ENCODE assay signal across 18 cellular contexts in the genomic region with DNA sequence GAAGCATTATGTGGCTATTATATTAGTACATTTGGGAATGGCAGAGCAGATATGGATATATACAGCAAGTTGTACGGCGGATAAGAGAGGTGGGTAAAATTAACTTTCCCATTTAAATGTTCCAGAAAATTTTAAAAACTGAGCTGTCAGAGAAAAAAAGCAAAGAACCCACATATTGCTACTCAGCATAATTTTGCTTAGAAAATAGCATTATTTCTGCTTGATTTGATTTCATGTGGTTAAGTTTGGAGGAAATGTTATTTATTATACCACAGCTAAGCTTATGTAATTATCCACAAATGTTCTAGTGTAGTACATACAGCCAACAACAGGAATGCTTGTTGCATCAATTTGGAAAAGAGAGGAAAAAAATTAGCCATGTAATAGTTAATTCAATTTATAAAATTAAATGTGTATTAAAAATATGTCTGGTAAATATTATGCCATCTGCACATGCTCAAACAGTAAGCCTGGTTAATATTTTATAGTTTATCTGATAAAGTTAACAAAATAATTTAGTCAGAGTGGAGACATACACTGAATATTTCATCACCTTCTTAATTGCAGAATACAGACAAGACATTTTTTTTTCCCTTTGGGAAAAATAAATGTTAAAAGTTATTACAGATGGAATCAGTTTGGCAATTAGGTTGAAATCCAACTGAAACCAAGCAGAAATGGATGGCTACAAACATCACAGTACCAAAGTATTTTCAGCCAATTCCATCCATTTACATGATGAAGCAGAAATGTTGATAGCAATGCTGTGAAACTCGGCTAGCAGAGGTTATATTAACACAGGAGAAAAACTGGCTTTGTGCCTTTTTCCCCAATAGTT.
DNase-seq lines count a peak whose midpoint lies in the region; ATAC-seq, FAIRE-seq and TF ChIP-seq lines count a peak whose summit lies in the region.
"Had no signal": no experiment of that assay in that cellular context is flagged by ENCODE, and none has a peak within 500 bp of the region (broad histone marks: within the 10 kb centered on the region; RNA-seq: fewer than 3 reads in every experiment).

No MANE protein-coding gene starts in this region.

- H3K36me3 ChIP-seq in kidney (ENCODE audit: control insufficient read depth in 1 of 2, insufficient read depth in 2 of 2, low read length in 2 of 2) = no peaks in the 10 kb centered on the region
- H3K36me3 ChIP-seq: HAP-1 had no signal

- no peak for ATAC-seq in sciatic nerve

- DNase-seq in AG09319 (ENCODE audit: extremely low read depth, low read depth) (peak; percentile 37), NCI-H1694 (lab: John Stamatoyannopoulos, UW) (peak; percentile 69), astrocyte of the cerebellum (ENCODE audit: low read depth) (peak; percentile 56), kidney (no peak), occipital lobe (lab: John Stamatoyannopoulos, UW) (no peak), sciatic nerve (ENCODE audit: low spot score) (no peak), LoVo (ENCODE audit: low spot score) (no peak)
- DNase-seq in stimulated activated naive CD4-positive, alpha-beta T cell treated with Interleukin-2 at 50 U/mL for 16 hours (lab: John Stamatoyannopoulos, UW) = no peak
- DNase-seq: CD4-positive, CD25-positive, alpha-beta regulatory T cell; EL; NCI-H526 treated with DMSO at 0.1 percent for 48 hours; NK-92 treated with Interleukin-12 subunit alpha and Interleukin-12 subunit beta, amount 100 ng/mL, for 24 hours; OCI-M1; RPMI8226; SIG-M5 had no signal

- in situ Hi-C loops in astrocyte of the cerebellum (cut with HindIII; ENCODE audit: low sequenced_read_pairs) = no loop called here

- peaks cover 0 to 3% of the 10 kb centered on the region in 2 donors for H3K4me1 ChIP-seq in kidney (ENCODE audit: control insufficient read depth in 1 of 2, insufficient read depth in 1 of 2, low read depth in 1 of 2, low read length in 2 of 2)
- H3K4me1 ChIP-seq: HAP-1 had no signal

- no peak overlapping the region for H3K4me3 ChIP-seq in astrocyte of the cerebellum (ENCODE audit: low read depth, low read length)
- no peak overlapping the region for H3K4me3 ChIP-seq in kidney (ENCODE audit: low read length in 2 of 2)
- H3K4me3 ChIP-seq: HAP-1 had no signal

- H3K9me3 ChIP-seq in kidney (ENCODE audit: control insufficient read depth in 1 of 2, low read length in 2 of 2) = no peaks in the 10 kb centered on the region
- H3K9me3 ChIP-seq: HAP-1 had no signal

- no peak overlapping the region for H3K27ac ChIP-seq in kidney (ENCODE audit: low read depth in 2 of 2, low read length in 2 of 2)
- H3K27ac ChIP-seq: HL-60 had no signal

- intact Hi-C loops in kidney (cut with DNase I) = no loop called here
- intact Hi-C loops in sciatic nerve (cut with DNase I) = no loop called here

- no peak overlapping the region for H3K9ac ChIP-seq in kidney (ENCODE audit: low read length in 2 of 2)

- TF ChIP-seq CTCF in AG09319 (IDR thresholded peaks at IDR 0.05; ENCODE audit: low read depth, low read length) = no peak
- no peak for TF ChIP-seq CTCF in astrocyte of the cerebellum (IDR thresholded peaks at IDR 0.05; ENCODE audit: low read depth, low read length, missing control alignments)
- no peak for TF ChIP-seq CTCF in kidney (IDR thresholded peaks at IDR 0.05; ENCODE audit: borderline replicate concordance, extremely low read depth, insufficient read depth)

- peak; percentile 25 for FAIRE-seq in kidney (lab: Jason Lieb, UNC)
- FAIRE-seq: HTR-8/SVneo had no signal

Comparison
In these comparisons a context has a peak if more than half of its experiments do, and no peak if none do; other contexts are left out.
1. DNase-seq: peak in AG09319 (single experiment), NCI-H1694 (single experiment) and astrocyte of the cerebellum (single experiment); none in kidney (single experiment), occipital lobe (single experiment), stimulated activated naive CD4-positive, alpha-beta T cell treated with Interleukin-2 at 50 U/mL for 16 hours (single experiment), sciatic nerve (single experiment) and LoVo (single experiment).